In genomic region chr4:65921180-65921579, GRCh38 we compare ENCODE assay signal across 11 cellular contexts.
"Had no signal": no experiment of that assay in that cellular context is flagged by ENCODE, and none has a peak within 500 bp of the region (broad histone marks: within the 10 kb centered on the region; RNA-seq: fewer than 3 reads in every experiment).

No MANE protein-coding gene starts in this region.

- DNase-seq: GM23248, GOT3, H7, H9, HCEC 1CT, HFFc6 had no signal

- H2AFZ ChIP-seq: GM23248, GM23338 had no signal

- H3K36me3 ChIP-seq: HAP-1 had no signal

- H3K4me1 ChIP-seq: HAP-1 had no signal

- FAIRE-seq: H1, H54 had no signal

- H3K27ac ChIP-seq: GM23248 had no signal

- ATAC-seq: GM23338, HCT116 had no signal

- H3K4me3 ChIP-seq: GM23248, GM23338, HAP-1 had no signal

- H3K9me3 ChIP-seq: HAP-1 had no signal

- H3K9ac ChIP-seq: GM23248 had no signal

- H3K4me2 ChIP-seq: GM23338 had no signal
